ENCODE assay signal across 17 cellular contexts in the genomic region with DNA sequence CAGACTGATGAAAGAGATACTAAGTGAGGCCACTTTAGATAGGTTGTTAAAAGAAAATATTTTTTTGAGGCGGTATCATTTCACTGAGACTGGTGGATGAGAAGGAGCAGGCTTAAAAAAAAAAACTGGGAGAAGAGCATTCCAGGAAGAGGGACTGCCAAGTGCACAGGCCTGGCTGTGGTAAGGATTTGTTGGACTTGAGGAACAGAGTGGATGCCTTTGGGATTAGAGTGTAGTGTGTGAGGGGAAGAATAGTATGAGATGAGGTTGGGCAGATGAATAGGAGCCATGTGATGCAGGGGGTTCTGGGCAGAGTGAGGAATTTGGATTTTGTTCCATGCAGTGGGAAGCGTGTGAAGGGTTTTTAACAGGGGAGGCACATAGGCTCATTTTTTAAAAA. TPM values are rescaled to one million over a fixed set of nuclear protein-coding genes. Genes with fewer than 3 reads are reported as not detected.
DNase-seq lines count a peak whose midpoint lies in the region; ATAC-seq and TF ChIP-seq lines count a peak whose summit lies in the region.
"Had no signal": no experiment of that assay in that cellular context is flagged by ENCODE, and none has a peak within 500 bp of the region (broad histone marks: within the 10 kb centered on the region; RNA-seq: fewer than 3 reads in every experiment).

No MANE protein-coding gene starts in this region.

- no peak overlapping the region for H3K4me2 ChIP-seq in mesenchymal stem cell (ENCODE audit: low read length, poor library complexity, severe bottlenecking)

- no peak overlapping the region for H4K8ac ChIP-seq in mesenchymal stem cell (ENCODE audit: low read length)

- H3K9me3 ChIP-seq in AG04450 (ENCODE audit: control insufficient read depth, insufficient read depth, low read length): no peaks in the 10 kb centered on the region
- no peaks in the 10 kb centered on the region for H3K9me3 ChIP-seq in HEK293 (ENCODE audit: control insufficient read depth, insufficient read depth, low read depth, low read length)
- H3K9me3 ChIP-seq in mesenchymal stem cell (ENCODE audit: control insufficient read depth, low read length): no peaks in the 10 kb centered on the region
- H3K9me3 ChIP-seq in WERI-Rb-1 (ENCODE audit: severe bottlenecking): no peaks in the 10 kb centered on the region
- H3K9me3 ChIP-seq: thoracic aorta had no signal

- no peak overlapping the region for H3K4ac ChIP-seq in mesenchymal stem cell (ENCODE audit: low read depth in 1 of 2, low read length in 2 of 2)

- H3K23ac ChIP-seq in mesenchymal stem cell (ENCODE audit: low read length in 2 of 2): no peak overlapping the region

- H2AK5ac ChIP-seq in mesenchymal stem cell (ENCODE audit: low read length, severe bottlenecking): no peak overlapping the region

- no peaks in the 10 kb centered on the region for H3K9me3 Mint-ChIP-seq in activated T-cell treated with anti-CD3 and anti-CD28 coated beads, Interleukin-2, amount 50 U/mL, for 24 hours
- H3K9me3 Mint-ChIP-seq: activated naive CD4-positive, alpha-beta T cell treated with anti-CD3 and anti-CD28 coated beads, Interleukin-2, amount 50 U/mL, for 24 hours; natural killer cell treated with Interleukin-12 subunit alpha and Interleukin-12 subunit beta and Interleukin-15 and Interleukin-18, amount 100 ng/mL, for 72 hours had no signal

- POLR2A ChIA-PET in AG04450 (lab: Yijun Ruan, JAX): no interaction called here
- POLR2A ChIA-PET in HEK293 (lab: Yijun Ruan, JAX): no interaction called here

- H3K36me3 Mint-ChIP-seq in activated T-cell treated with anti-CD3 and anti-CD28 coated beads, Interleukin-2, amount 50 U/mL, for 24 hours (ENCODE audit: low read depth): no peaks in the 10 kb centered on the region
- H3K36me3 Mint-ChIP-seq: natural killer cell treated with Interleukin-12 subunit alpha and Interleukin-12 subunit beta and Interleukin-15 and Interleukin-18, amount 100 ng/mL, for 72 hours had no signal

- no peaks in the 10 kb centered on the region for H3K27me3 ChIP-seq in AG04450 (ENCODE audit: control insufficient read depth, insufficient read depth, low read length)
- H3K27me3 ChIP-seq in mesenchymal stem cell (ENCODE audit: control insufficient read depth in 1 of 2, insufficient read depth in 1 of 2, low read length in 2 of 2): no peaks in the 10 kb centered on the region
- no peaks in the 10 kb centered on the region for H3K27me3 ChIP-seq in WERI-Rb-1 (ENCODE audit: insufficient read depth, low read depth, severe bottlenecking)

- H2BK15ac ChIP-seq in mesenchymal stem cell (ENCODE audit: low read depth, poor library complexity, severe bottlenecking): no peak overlapping the region

- H3K18ac ChIP-seq in mesenchymal stem cell (ENCODE audit: low read depth in 1 of 2, low read length in 2 of 2): no peak overlapping the region

- 95% methylated on average over 2 of the region's 2 CpGs for WGBS in mesenchymal stem cell

- H3K4me1 ChIP-seq in HEK293 (ENCODE audit: control insufficient read depth, insufficient read depth, low read length): no peaks in the 10 kb centered on the region
- H3K4me1 ChIP-seq in mesenchymal stem cell (ENCODE audit: control insufficient read depth, insufficient read depth, low read depth, low read length): no peaks in the 10 kb centered on the region

- no peak overlapping the region for H2BK5ac ChIP-seq in mesenchymal stem cell (ENCODE audit: low read depth, low read length, poor library complexity, severe bottlenecking)

- no peak for ATAC-seq in GM21529 (IDR thresholded peaks at IDR 0.05; ENCODE audit: unreplicated experiment)
- ATAC-seq: natural killer cell treated with Interleukin-12 subunit alpha and Interleukin-12 subunit beta and Interleukin-15 and Interleukin-18, amount 100 ng/mL, for 72 hours had no signal

- TF ChIP-seq CTCF in AG04450 (IDR thresholded peaks at IDR 0.05; ENCODE audit: low read depth, low read length) (no peak), HEK293 (tag by site-specific recombination; IDR thresholded peaks at IDR 0.05) (no peak), WERI-Rb-1 (IDR thresholded peaks at IDR 0.05; ENCODE audit: low read depth, low read length) (no peak)

- no peak overlapping the region for H2BK120ac ChIP-seq in mesenchymal stem cell (ENCODE audit: low read depth, low read length)

- no peak overlapping the region for H3K14ac ChIP-seq in mesenchymal stem cell (ENCODE audit: low read length in 2 of 2)

- no peaks in the 10 kb centered on the region for H3K27me3 Mint-ChIP-seq in activated T-cell treated with anti-CD3 and anti-CD28 coated beads, Interleukin-2, amount 50 U/mL, for 24 hours
- H3K27me3 Mint-ChIP-seq: activated naive CD4-positive, alpha-beta T cell treated with anti-CD3 and anti-CD28 coated beads, Interleukin-2, amount 50 U/mL, for 24 hours; natural killer cell treated with Interleukin-12 subunit alpha and Interleukin-12 subunit beta and Interleukin-15 and Interleukin-18, amount 100 ng/mL, for 72 hours had no signal

- H3K27ac Mint-ChIP-seq in activated T-cell treated with anti-CD3 and anti-CD28 coated beads, Interleukin-2, amount 50 U/mL, for 24 hours: no peak overlapping the region
- H3K27ac Mint-ChIP-seq: activated naive CD4-positive, alpha-beta T cell treated with anti-CD3 and anti-CD28 coated beads, Interleukin-2, amount 50 U/mL, for 24 hours; natural killer cell treated with Interleukin-12 subunit alpha and Interleukin-12 subunit beta and Interleukin-15 and Interleukin-18, amount 100 ng/mL, for 72 hours had no signal

- H3K9ac ChIP-seq in mesenchymal stem cell (ENCODE audit: low read length): peak overlapping the region; percentile 71

- H3K4me3 Mint-ChIP-seq in activated T-cell treated with anti-CD3 and anti-CD28 coated beads, Interleukin-2, amount 50 U/mL, for 24 hours: no peak overlapping the region
- H3K4me3 Mint-ChIP-seq: activated naive CD4-positive, alpha-beta T cell treated with anti-CD3 and anti-CD28 coated beads, Interleukin-2, amount 50 U/mL, for 24 hours; natural killer cell treated with Interleukin-12 subunit alpha and Interleukin-12 subunit beta and Interleukin-15 and Interleukin-18, amount 100 ng/mL, for 72 hours had no signal

- no peak overlapping the region for H4K91ac ChIP-seq in mesenchymal stem cell (ENCODE audit: low read length)

- H3K36me3 ChIP-seq in HEK293 (ENCODE audit: control insufficient read depth in 2 of 2, insufficient read depth in 1 of 2, low read length in 2 of 2): no peaks in the 10 kb centered on the region; a peak in 1 of 3 replicates
- peaks cover 0 to 5% of the 10 kb centered on the region in 2 experiments for H3K36me3 ChIP-seq in mesenchymal stem cell (ENCODE audit: control insufficient read depth in 1 of 2, insufficient read depth in 2 of 2, low read depth in 1 of 2, low read length in 2 of 2)
- H3K36me3 ChIP-seq in WERI-Rb-1: peaks cover 5% of the 10 kb centered on the region
- H3K36me3 ChIP-seq: thoracic aorta had no signal

- H3K4me1 Mint-ChIP-seq in activated T-cell treated with anti-CD3 and anti-CD28 coated beads, Interleukin-2, amount 50 U/mL, for 24 hours (ENCODE audit: low read depth): no peaks in the 10 kb centered on the region
- H3K4me1 Mint-ChIP-seq: activated naive CD4-positive, alpha-beta T cell treated with anti-CD3 and anti-CD28 coated beads, Interleukin-2, amount 50 U/mL, for 24 hours had no signal

- H2AFZ ChIP-seq in mesenchymal stem cell (ENCODE audit: low read depth, low read length): no peak overlapping the region

- peaks cover 8% of the 10 kb centered on the region for H3K79me1 ChIP-seq in mesenchymal stem cell (replicated peaks; ENCODE audit: low read length, poor library complexity, severe bottlenecking)

- DNase-seq in AG04450 (ENCODE audit: low read depth, low spot score): peak; percentile 45
- peak; percentile 57 for DNase-seq in dedifferentiated amniotic fluid mesenchymal stem cell (ENCODE audit: extremely low spot score)
- DNase-seq in mesenchymal stem cell: peak; percentile 72
- no peak for DNase-seq in WERI-Rb-1
- DNase-seq in activated gamma-delta T cell treated with Interleukin-2 at 50 U/mL for 16 hours: no peak
- no peak for DNase-seq in activated T-cell treated with anti-CD3 and anti-CD28 coated beads, Interleukin-2, amount 50 U/mL, for 24 hours
- DNase-seq: activated CD4-positive, CD25-positive, alpha-beta regulatory T cell; hypothalamus; NCI-H1694; NCI-H524 treated with DMSO at 0.1 percent for 48 hours; RPMI8226; stimulated activated CD4-positive, alpha-beta T cell treated with anti-CD3 and anti-CD28 coated beads, Interleukin-2, amount 100 ng/mL, for 24 hours had no signal

- CTCF ChIA-PET in AG04450 (lab: Charles Lee): no interaction called here
- CTCF ChIA-PET in HEK293 (lab: Yijun Ruan, JAX): no interaction called here

- H3K4me3 ChIP-seq in AG04450 (ENCODE audit: low read depth, low read length) (no peak overlapping the region), HEK293 (ENCODE audit: low read depth, low read length) (no peak overlapping the region), mesenchymal stem cell (ENCODE audit: insufficient read depth in 1 of 2, low read depth in 1 of 2, low read length in 2 of 2) (peak overlapping the region in 1 of 2 experiments; percentile 6), WERI-Rb-1 (ENCODE audit: low read depth, low read length) (no peak overlapping the region)
- H3K4me3 ChIP-seq: thoracic aorta had no signal

- H2BK12ac ChIP-seq in mesenchymal stem cell (ENCODE audit: low read length in 2 of 2): no peak overlapping the region

- H3K27ac ChIP-seq in AG04450 (ENCODE audit: low read depth, low read length) (peak overlapping the region; percentile 25), HEK293 (ENCODE audit: extremely low read depth, low read depth, low read length) (no peak overlapping the region), mesenchymal stem cell (ENCODE audit: low read length, poor library complexity, severe bottlenecking) (no peak overlapping the region), WERI-Rb-1 (no peak overlapping the region)
- H3K27ac ChIP-seq: thoracic aorta had no signal

TF ChIP-seq in HEK293, 187 proteins besides CTCF, POLR2A, EP300 and RAD21:
- TF ChIP-seq ZNF175 (tag by site-specific recombination; IDR thresholded peaks at IDR 0.05): no peak
- TF ChIP-seq FEZF1 (tag by site-specific recombination; IDR thresholded peaks at IDR 0.05): peak; percentile 46; the same call in 1 of the 2 replicates

RNA-seq across cellular contexts. Expression of a gene that starts 57.9 kb away (rescaled TPM):
- polyA plus RNA-seq in AG04450 (2011; rRNA removed): 34.2 and 37.6 TPM in 2 replicates
- 37.5 and 45.9 TPM in 2 replicates for polyA minus RNA-seq in AG04450 (2011; rRNA and poly(A)+ RNA removed)
- polyA plus RNA-seq in mesenchymal stem cell (2013, experiment 1 of 2): 34.6 TPM
- 36.1 TPM for polyA plus RNA-seq in mesenchymal stem cell (2013, experiment 2 of 2)

Comparison
In these comparisons a context has a peak if more than half of its experiments do, and no peak if none do; other contexts are left out.
1. DNase-seq: peak in AG04450 (single experiment), dedifferentiated amniotic fluid mesenchymal stem cell (single experiment) and mesenchymal stem cell (single experiment); none in WERI-Rb-1 (single experiment), activated gamma-delta T cell treated with Interleukin-2 at 50 U/mL for 16 hours (single experiment) and activated T-cell treated with anti-CD3 and anti-CD28 coated beads, Interleukin-2, amount 50 U/mL, for 24 hours (single experiment).